19 cellular contexts compared by ENCODE assay signal in the genomic region with DNA sequence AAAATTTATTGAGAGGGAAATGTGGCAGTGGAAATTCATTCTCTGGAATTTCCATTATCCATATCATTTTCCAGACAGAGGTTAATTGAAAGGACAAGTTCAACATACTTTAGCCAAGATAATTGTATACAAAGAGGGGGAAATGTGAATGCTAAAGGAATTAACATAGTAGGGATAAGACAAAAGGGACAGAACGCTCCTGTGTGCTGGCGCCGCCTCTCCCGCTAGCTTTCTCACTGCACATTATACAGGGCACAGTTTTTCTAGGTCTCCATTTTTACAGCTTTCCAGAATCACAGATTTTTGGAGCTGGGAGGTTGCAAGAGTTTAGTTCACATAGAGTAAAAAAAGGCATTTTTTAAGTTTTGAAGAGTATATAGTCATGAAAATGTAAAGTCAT. TPM values are rescaled to one million over a fixed set of nuclear protein-coding genes. Genes with fewer than 3 reads are reported as not detected.
"Had no signal": no experiment of that assay in that cellular context is flagged by ENCODE, and none has a peak within 500 bp of the region (broad histone marks: within the 10 kb centered on the region; RNA-seq: fewer than 3 reads in every experiment).

No MANE protein-coding gene starts in this region.

- H3K4me3 Mint-ChIP-seq: activated CD4-positive, alpha-beta T cell treated with anti-CD3 and anti-CD28 coated beads, Interleukin-2, amount 10 ng/mL, durations not matched to agents 24 days and 14 days; activated CD8-positive, alpha-beta memory T cell treated with anti-CD3 and anti-CD28 coated beads, Interleukin-2, amount 10 ng/mL, durations not matched to agents 7 days and 5 days; activated CD8-positive, alpha-beta T cell treated with anti-CD3 and anti-CD28 coated beads for 36 hours; activated T-helper 17 cell treated with anti-CD3 and anti-CD28 coated beads, Interleukin-2, amount 50 U/mL, for 72 hours; naive thymus-derived CD8-positive, alpha-beta T cell; neural progenitor cell had no signal

- DNase-seq: activated CD4-positive, alpha-beta T cell treated with anti-CD3 and anti-CD28 coated beads, Interleukin-2, amount 10 ng/mL, durations not matched to agents 24 days and 14 days; activated CD8-positive, alpha-beta memory T cell treated with anti-CD3 and anti-CD28 coated beads, Interleukin-2, amount 10 ng/mL, durations not matched to agents 7 days and 5 days; activated CD8-positive, alpha-beta T cell treated with anti-CD3 and anti-CD28 coated beads for 36 hours; effector CD4-positive, alpha-beta T cell; erythroblast; foreskin fibroblast; left lung; naive thymus-derived CD8-positive, alpha-beta T cell; spleen; stimulated activated CD4-positive, alpha-beta T cell treated with anti-CD3 and anti-CD28 coated beads, Interleukin-4, amount 100 ng/mL, for 24 hours; stimulated activated naive CD8-positive, alpha-beta T cell treated with anti-CD3 and anti-CD28 coated beads, Interleukin-15, Interleukin-2, amounts not matched to agents 100 U/mL and 50 U/mL, for 24 hours had no signal

- H2AFZ ChIP-seq: neural progenitor cell had no signal

- H3K27ac ChIP-seq: ascending aorta, left lung, neural progenitor cell, spleen had no signal

- H3K27ac Mint-ChIP-seq: activated CD4-positive, alpha-beta T cell treated with anti-CD3 and anti-CD28 coated beads, Interleukin-2, amount 10 ng/mL, durations not matched to agents 24 days and 14 days; activated CD8-positive, alpha-beta memory T cell treated with anti-CD3 and anti-CD28 coated beads, Interleukin-2, amount 10 ng/mL, durations not matched to agents 7 days and 5 days; activated CD8-positive, alpha-beta T cell treated with anti-CD3 and anti-CD28 coated beads for 36 hours; activated T-helper 17 cell treated with anti-CD3 and anti-CD28 coated beads, Interleukin-2, amount 50 U/mL, for 72 hours; naive thymus-derived CD8-positive, alpha-beta T cell; neural progenitor cell had no signal

- H3K27me3 Mint-ChIP-seq: activated CD8-positive, alpha-beta T cell treated with anti-CD3 and anti-CD28 coated beads for 36 hours; activated T-helper 17 cell treated with anti-CD3 and anti-CD28 coated beads, Interleukin-2, amount 50 U/mL, for 72 hours had no signal

- H3K9me3 Mint-ChIP-seq: activated CD4-positive, alpha-beta T cell treated with anti-CD3 and anti-CD28 coated beads, Interleukin-2, amount 10 ng/mL, durations not matched to agents 24 days and 14 days; activated CD8-positive, alpha-beta T cell treated with anti-CD3 and anti-CD28 coated beads for 36 hours; activated naive CD4-positive, alpha-beta T cell treated with anti-CD3 and anti-CD28 coated beads, Interleukin-2, amount 50 U/mL, for 72 hours; activated T-helper 17 cell treated with anti-CD3 and anti-CD28 coated beads, Interleukin-2, amount 50 U/mL, for 72 hours; naive thymus-derived CD8-positive, alpha-beta T cell; neural progenitor cell had no signal

- H3K36me3 ChIP-seq: ascending aorta, left lung, prostate gland, spleen, tibial nerve had no signal

- H3K27me3 ChIP-seq: ascending aorta, left lung, neural progenitor cell, spleen, tibial nerve had no signal

- H3K4me1 Mint-ChIP-seq: activated CD4-positive, alpha-beta T cell treated with anti-CD3 and anti-CD28 coated beads, Interleukin-2, amount 10 ng/mL, durations not matched to agents 24 days and 14 days; activated CD8-positive, alpha-beta memory T cell treated with anti-CD3 and anti-CD28 coated beads, Interleukin-2, amount 10 ng/mL, durations not matched to agents 7 days and 5 days; activated T-helper 17 cell treated with anti-CD3 and anti-CD28 coated beads, Interleukin-2, amount 50 U/mL, for 72 hours; naive thymus-derived CD8-positive, alpha-beta T cell had no signal

- H3K36me3 Mint-ChIP-seq: activated CD8-positive, alpha-beta memory T cell treated with anti-CD3 and anti-CD28 coated beads, Interleukin-2, amount 10 ng/mL, durations not matched to agents 7 days and 5 days; activated naive CD4-positive, alpha-beta T cell treated with anti-CD3 and anti-CD28 coated beads, Interleukin-2, amount 50 U/mL, for 72 hours; naive thymus-derived CD8-positive, alpha-beta T cell; neural progenitor cell had no signal

- H3K4me3 ChIP-seq: ascending aorta, left lung, lung, neural progenitor cell, prostate gland, spleen, tibial nerve had no signal

- ATAC-seq: activated CD4-positive, CD25-positive, alpha-beta regulatory T cell treated with anti-CD3 and anti-CD28 coated beads, Interleukin-2, amount 50 U/mL, for 24 hours; activated CD8-positive, alpha-beta memory T cell treated with anti-CD3 and anti-CD28 coated beads, Interleukin-2, amount 10 ng/mL, durations not matched to agents 7 days and 5 days; activated CD8-positive, alpha-beta T cell treated with anti-CD3 and anti-CD28 coated beads for 36 hours; activated naive CD4-positive, alpha-beta T cell treated with anti-CD3 and anti-CD28 coated beads, Interleukin-2, amount 50 U/mL, for 72 hours; activated T-helper 17 cell treated with anti-CD3 and anti-CD28 coated beads, Interleukin-2, amount 50 U/mL, for 72 hours; naive thymus-derived CD8-positive, alpha-beta T cell; stimulated activated naive CD8-positive, alpha-beta T cell treated with anti-CD3 and anti-CD28 coated beads, Interleukin-15, Interleukin-2, amounts not matched to agents 100 U/mL and 50 U/mL, for 24 hours had no signal

- H3K4me2 ChIP-seq: neural progenitor cell had no signal

- H3K4me1 ChIP-seq: ascending aorta, left lung had no signal

RNA-seq across cellular contexts. Expression of gene FAM124A, which starts 48.8 kb away (rescaled TPM):
- total RNA-seq: naive thymus-derived CD8-positive, alpha-beta T cell had no signal
